In genomic region chr1:82485591-82486369, GRCh38 we compare ENCODE assay signal across 9 cellular contexts.
DNase-seq lines count a peak whose midpoint lies in the region; ATAC-seq lines count a peak whose summit lies in the region.
"Had no signal": no experiment of that assay in that cellular context is flagged by ENCODE, and none has a peak within 500 bp of the region (broad histone marks: within the 10 kb centered on the region; RNA-seq: fewer than 3 reads in every experiment).

No MANE protein-coding gene starts in this region.

- no peak overlapping the region for H3K4me3 ChIP-seq in adipocyte (ENCODE audit: low read length)

- no peaks in the 10 kb centered on the region for H3K27me3 ChIP-seq in adipocyte (replicated peaks; ENCODE audit: control insufficient read depth, insufficient read depth, low read length)

- ATAC-seq in left ventricle myocardium superior (peak; percentile 84), sciatic nerve (peak; percentile 93), GM18909 (IDR thresholded peaks at IDR 0.05; ENCODE audit: poor library complexity, unreplicated experiment) (no peak), GM18520 (IDR thresholded peaks at IDR 0.05; ENCODE audit: unreplicated experiment) (no peak)

- intact Hi-C loops in left ventricle myocardium superior (cut with micrococcal nuclease) (no loop called here), sciatic nerve (cut with DNase I) (no loop called here)

- H3K4me1 ChIP-seq in adipocyte (ENCODE audit: control insufficient read depth, insufficient read depth, low read length), result peaks cover 24% of the 10 kb centered on the region

- DNase-seq in HPDE6-E6E7 (ENCODE audit: extremely low spot score) (peak; percentile 1), adipocyte (ENCODE audit: low read depth) (peak; percentile 58), left ventricle myocardium superior (peak; percentile 42), sciatic nerve (ENCODE audit: low spot score) (peak; percentile 67), cerebellar nuclear complex (lab: John Stamatoyannopoulos, UW) (no peak), KBM-7 (no peak)
- DNase-seq: SHP77 treated with DMSO at 0.1 percent for 48 hours had no signal

- no peaks in the 10 kb centered on the region for H3K36me3 ChIP-seq in adipocyte (ENCODE audit: control insufficient read depth, insufficient read depth, low read length, severe bottlenecking)

- no peak overlapping the region for H3K9ac ChIP-seq in adipocyte (ENCODE audit: low read length)

- in situ Hi-C loops in KBM-7 (cut with MboI; ENCODE audit: low pct_unique_long_range_greater_than_20kb, low sequenced_read_pairs), result no loop called here

- H3K9me3 ChIP-seq in adipocyte (ENCODE audit: control insufficient read depth, low read length), result no peaks in the 10 kb centered on the region

Comparison
In these comparisons a context has a peak if more than half of its experiments do, and no peak if none do; other contexts are left out.
1. DNase-seq: peak in HPDE6-E6E7 (single experiment), adipocyte (single experiment), left ventricle myocardium superior (single experiment) and sciatic nerve (single experiment); none in cerebellar nuclear complex (0 of 2) and KBM-7 (single experiment).
2. ATAC-seq: peak in left ventricle myocardium superior (single experiment) and sciatic nerve (single experiment); none in GM18909 (single experiment) and GM18520 (single experiment).